Comparison of ENCODE assay signal across 19 cellular contexts in genomic region chr20:58268936-58269619, GRCh38. TPM values are rescaled to one million over a fixed set of nuclear protein-coding genes. Genes with fewer than 3 reads are reported as not detected.
A peak's percentile ranks its signal among the peaks of the same experiment; 100 is the strongest.
DNase-seq lines count a peak whose midpoint lies in the region; ATAC-seq, FAIRE-seq and TF ChIP-seq lines count a peak whose summit lies in the region.
"Had no signal": no experiment of that assay in that cellular context is flagged by ENCODE, and none has a peak within 500 bp of the region (broad histone marks: within the 10 kb centered on the region; RNA-seq: fewer than 3 reads in every experiment).

No MANE protein-coding gene starts in this region.

- H3K9me3 ChIP-seq in upper lobe of right lung (peaks cover under 1% of the 10 kb centered on the region), spleen (peaks cover 0 to 4% (median 0%) of the 10 kb centered on the region in 8 donors)
- H3K9me3 ChIP-seq: right atrium auricular region had no signal

- intact Hi-C loops in CD14-positive monocyte (cut with micrococcal nuclease) = no loop called here
- intact Hi-C loops in upper lobe of right lung (cut with DNase I) = no loop called here
- intact Hi-C loops in spleen (cut with DNase I; ENCODE audit: low total_unique reads) = no loop called here

- H3K4me3 ChIP-seq in upper lobe of right lung = no peak overlapping the region
- H3K4me3 ChIP-seq in spleen = no peak overlapping the region
- H3K4me3 ChIP-seq: right atrium auricular region had no signal

- WGBS in spleen, 5 donors = 66 to 73% (median 67%) methylated on average over 13 of the region's 13 CpGs

- H3K36me3 ChIP-seq in upper lobe of right lung (peaks cover 33% of the 10 kb centered on the region), spleen (peaks cover 0 to 88% (median 32%) of the 10 kb centered on the region in 6 donors)

- H3K36me3 Mint-ChIP-seq in CD14-positive monocyte (peaks cover 53 to 56% of the 10 kb centered on the region in 2 donors), WTC11 (peaks cover 13% of the 10 kb centered on the region)

- POLR2A ChIA-PET in WTC11 (lab: Charles Lee) = no interaction called here
- POLR2A ChIA-PET in HEK293T (lab: Yijun Ruan, JAX) = interaction anchor here (0.9 kb wide), 1 partner anchor 9 kb away, joined by 3 read pairs; no protein-coding TSS in a partner anchor

- no peak for TF ChIP-seq CTCF in CD14-positive monocyte (IDR thresholded peaks at IDR 0.05)
- TF ChIP-seq CTCF in WTC11 (IDR thresholded peaks at IDR 0.05) = no peak
- TF ChIP-seq CTCF in upper lobe of right lung (IDR thresholded peaks at IDR 0.05) = no peak
- no peak for TF ChIP-seq CTCF in spleen (IDR thresholded peaks at IDR 0.05 in 8 of 11, conservative IDR thresholded peaks at IDR 0.05 in 3 of 11)

- H3K4me1 Mint-ChIP-seq in CD14-positive monocyte (peaks cover 6% of the 10 kb centered on the region), WTC11 (peaks cover 9% of the 10 kb centered on the region)

- H3K27me3 ChIP-seq in upper lobe of right lung (no peaks in the 10 kb centered on the region), spleen (replicated peaks in 1 of 7) (no peaks in the 10 kb centered on the region)
- H3K27me3 ChIP-seq: right atrium auricular region had no signal

- H3K27ac Mint-ChIP-seq in CD14-positive monocyte = peak overlapping the region in 4 of 7 donors; percentile 28 to 61 (median 46)
- H3K27ac Mint-ChIP-seq in WTC11 = peak overlapping the region; percentile 58

- TF ChIP-seq POLR2A in spleen (IDR thresholded peaks at IDR 0.05) = no peak

- peaks cover 0 to 3% (median 0%) of the 10 kb centered on the region in 3 donors for H3K27me3 Mint-ChIP-seq in CD14-positive monocyte (ENCODE audit: low read depth in 3 of 3)
- H3K27me3 Mint-ChIP-seq in WTC11 (ENCODE audit: low read depth) = no peaks in the 10 kb centered on the region

- H3K9me3 Mint-ChIP-seq in CD14-positive monocyte (no peaks in the 10 kb centered on the region), WTC11 (peaks cover 8% of the 10 kb centered on the region)
- H3K9me3 Mint-ChIP-seq: natural killer cell had no signal

- no peak for DNase-seq in CD14-positive monocyte (ENCODE audit: low spot score)
- DNase-seq in HTR-8/SVneo (ENCODE audit: insufficient read length, low spot score) = no peak
- no peak for DNase-seq in WTC11 (ENCODE audit: low spot score)
- DNase-seq in iris pigment epithelial cell (ENCODE audit: low read depth) = peak; percentile 36
- DNase-seq in T-helper 9 cell = no peak
- DNase-seq in HEK293T (ENCODE audit: extremely low spot score) = no peak
- no peak for DNase-seq in upper lobe of right lung
- DNase-seq in spleen = no peak
- DNase-seq: C1 segment of cervical spinal cord; effector CD8-positive, alpha-beta T cell; GF-D8; natural killer cell; NCI-H2081; stimulated activated CD4-positive, alpha-beta T cell treated with anti-CD3 and anti-CD28 coated beads, Interleukin-4, amount 100 ng/mL, for 1 hour; stimulated activated naive CD4-positive, alpha-beta T cell treated with Interleukin-2 at 50 U/mL for 16 hours had no signal

- CTCF ChIA-PET in WTC11 (lab: Charles Lee) = no interaction called here
- CTCF ChIA-PET in HEK293T (lab: Yijun Ruan, JAX) = no interaction called here

- H3K27ac ChIP-seq in upper lobe of right lung (no peak overlapping the region), spleen (peak overlapping the region in 1 of 8 donors; percentile 14)
- H3K27ac ChIP-seq: right atrium auricular region had no signal

- no peaks in the 10 kb centered on the region for H3K4me1 ChIP-seq in upper lobe of right lung
- H3K4me1 ChIP-seq in spleen = peaks cover 0 to 9% (median 4%) of the 10 kb centered on the region in 6 donors
- H3K4me1 ChIP-seq: right atrium auricular region had no signal

- H3K4me3 Mint-ChIP-seq in CD14-positive monocyte (no peak overlapping the region), WTC11 (no peak overlapping the region)
- H3K4me3 Mint-ChIP-seq: natural killer cell had no signal

- FAIRE-seq in HTR-8/SVneo (lab: Jason Lieb, UNC) = peak; percentile 81
- FAIRE-seq: frontal cortex, keratinocyte had no signal

- ATAC-seq in WTC11 (no peak), upper lobe of right lung (no peak)
- ATAC-seq: HCT116, natural killer cell had no signal

TF ChIP-seq in WTC11, 78 proteins besides CTCF, POLR2A, EP300 and RAD21 (continues in another document):
- TF ChIP-seq JUN (CRISPR knock-in tag; IDR thresholded peaks at IDR 0.05) (no peak), ZNF317 (CRISPR knock-in tag; IDR thresholded peaks at IDR 0.05; ENCODE audit: borderline replicate concordance, low read depth) (no peak), ZNF219 (CRISPR knock-in tag; IDR thresholded peaks at IDR 0.05; ENCODE audit: borderline replicate concordance) (no peak), GTF2I (CRISPR knock-in tag; conservative IDR thresholded peaks at IDR 0.05) (no peak), ZNF671 (CRISPR knock-in tag; IDR thresholded peaks at IDR 0.05) (no peak), MYBL2 (CRISPR knock-in tag; IDR thresholded peaks at IDR 0.05) (no peak)
- TF ChIP-seq, protein P1, sequence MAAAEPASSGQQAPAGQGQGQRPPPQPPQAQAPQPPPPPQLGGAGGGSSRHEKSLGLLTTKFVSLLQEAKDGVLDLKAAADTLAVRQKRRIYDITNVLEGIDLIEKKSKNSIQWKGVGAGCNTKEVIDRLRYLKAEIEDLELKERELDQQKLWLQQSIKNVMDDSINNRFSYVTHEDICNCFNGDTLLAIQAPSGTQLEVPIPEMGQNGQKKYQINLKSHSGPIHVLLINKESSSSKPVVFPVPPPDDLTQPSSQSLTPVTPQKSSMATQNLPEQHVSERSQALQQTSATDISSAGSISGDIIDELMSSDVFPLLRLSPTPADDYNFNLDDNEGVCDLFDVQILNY (CRISPR knock-in tag; IDR thresholded peaks at IDR 0.05) = no peak
- TF ChIP-seq, protein P2, sequence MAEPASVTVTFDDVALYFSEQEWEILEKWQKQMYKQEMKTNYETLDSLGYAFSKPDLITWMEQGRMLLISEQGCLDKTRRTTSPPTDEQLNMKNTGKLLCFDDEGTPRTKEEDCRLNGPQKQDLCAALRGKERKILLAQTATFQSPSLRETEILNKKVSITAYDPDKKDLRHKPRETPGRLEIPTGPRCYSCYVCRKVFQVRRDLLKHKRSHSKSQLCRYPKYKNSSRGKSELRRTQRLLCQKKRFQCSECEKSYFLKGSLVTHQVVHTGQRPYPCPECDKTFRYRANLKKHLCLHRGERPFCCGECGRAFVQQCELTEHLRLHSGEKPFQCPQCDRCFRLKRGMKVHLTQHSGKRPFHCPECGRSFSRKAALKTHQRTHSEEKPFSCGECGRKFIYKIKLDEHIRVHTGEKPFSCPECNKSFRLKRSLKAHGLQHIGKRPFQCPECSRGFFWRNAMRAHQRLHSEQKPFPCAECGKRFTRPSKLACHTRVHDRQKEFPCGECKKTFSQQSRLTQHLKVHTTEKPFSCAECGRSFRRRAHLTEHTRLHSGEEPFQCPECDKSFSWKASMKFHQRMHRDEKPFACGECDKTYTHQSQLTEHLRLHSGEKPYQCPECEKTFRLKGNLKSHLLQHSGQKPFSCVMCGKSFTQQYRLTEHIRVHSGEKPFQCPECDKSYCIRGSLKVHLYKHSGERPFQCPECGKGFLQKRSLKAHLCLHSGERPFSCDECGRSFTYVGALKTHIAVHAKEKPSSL (CRISPR knock-in tag; conservative IDR thresholded peaks at IDR 0.05) = no peak

TF ChIP-seq in HEK293T, 16 proteins besides CTCF, POLR2A, EP300 and RAD21:
- no peak for TF ChIP-seq ARNT (IDR thresholded peaks at IDR 0.05)
- no peak for TF ChIP-seq BHLHE40 (IDR thresholded peaks at IDR 0.05; ENCODE audit: borderline replicate concordance)
- TF ChIP-seq CTBP1 (IDR thresholded peaks at IDR 0.05; ENCODE audit: borderline replicate concordance) = no peak
- no peak for TF ChIP-seq FOXK2 (IDR thresholded peaks at IDR 0.05)
- TF ChIP-seq NFRKB (IDR thresholded peaks at IDR 0.05) = no peak
- TF ChIP-seq HDGF (IDR thresholded peaks at IDR 0.05; ENCODE audit: borderline replicate concordance) = no peak
- no peak for TF ChIP-seq SP1 (IDR thresholded peaks at IDR 0.05)
- TF ChIP-seq SUZ12 (IDR thresholded peaks at IDR 0.05) = no peak
- no peak for TF ChIP-seq FOXA1 (IDR thresholded peaks at IDR 0.05)
- TF ChIP-seq LEF1 (IDR thresholded peaks at IDR 0.05; ENCODE audit: borderline replicate concordance) = no peak
- no peak for TF ChIP-seq PKNOX1 (IDR thresholded peaks at IDR 0.05)
- no peak for TF ChIP-seq ELF4 (IDR thresholded peaks at IDR 0.05)
- no peak for TF ChIP-seq L3MBTL2 (conservative IDR thresholded peaks at IDR 0.05)

RNA-seq across cellular contexts. Expression of gene RAB22A, which starts 40.4 kb away (rescaled TPM):
- polyA plus RNA-seq in CD14-positive monocyte = 10 to 100 TPM in 1 of 2 donors, 1 to 10 TPM in 1; 9.8 to 10.6 TPM
- 5.7 to 6.6 TPM (median 6.0 TPM) in 3 replicates for total RNA-seq in WTC11 (2021)
- 24.2 TPM for total RNA-seq in upper lobe of right lung
- total RNA-seq in spleen = 10 to 100 TPM; 14.9 to 22.6 (median 21.0) TPM
- 1 to 10 TPM; 4.2 to 6.4 (median 4.8) TPM for polyA plus RNA-seq in spleen

RNA-seq across cellular contexts. Expression of gene ANKRD60, which starts 40.6 kb away (rescaled TPM):
- not detected for polyA plus RNA-seq in CD14-positive monocyte
- total RNA-seq in WTC11 (2021) = not detected in 3 replicates
- not detected for total RNA-seq in upper lobe of right lung
- total RNA-seq in spleen = not detected
- not detected for polyA plus RNA-seq in spleen
- total RNA-seq: frontal cortex, natural killer cell, right atrium auricular region had no signal
- polyA plus RNA-seq: keratinocyte had no signal
